ENCODE assay signal across 28 cellular contexts in the genomic region with DNA sequence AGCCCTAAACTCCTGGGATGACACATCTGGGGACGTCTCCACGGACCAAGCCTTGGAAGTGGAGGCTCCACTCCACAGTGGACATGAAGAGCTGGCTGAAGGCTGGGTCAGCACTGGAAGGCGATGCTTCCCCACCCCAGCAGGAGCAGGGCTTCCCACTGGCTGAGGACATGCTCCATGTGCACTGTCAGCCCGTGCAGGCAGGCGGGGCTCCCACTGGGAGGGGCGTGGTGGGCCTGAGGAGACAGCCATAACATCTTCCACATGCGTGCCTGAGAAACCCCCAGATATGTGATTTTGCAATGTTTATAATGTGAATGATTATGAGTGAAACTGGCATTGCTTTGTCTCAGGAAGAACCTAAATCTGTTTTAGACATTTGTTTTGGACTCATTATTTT.
"Had no signal": no experiment of that assay in that cellular context is flagged by ENCODE, and none has a peak within 500 bp of the region (broad histone marks: within the 10 kb centered on the region; RNA-seq: fewer than 3 reads in every experiment).

No MANE protein-coding gene starts in this region.

- H3K36me3 Mint-ChIP-seq: naive thymus-derived CD8-positive, alpha-beta T cell; stimulated activated memory B cell treated with anti-CD40 and anti-IgM and Interleukin-4, amounts not matched to agents 10 μg/mL and 1 μg/mL and 100 μg/mL, for 72 hours had no signal

- H3K4me1 Mint-ChIP-seq: stimulated activated memory B cell treated with anti-CD40 and anti-IgM and Interleukin-4, amounts not matched to agents 10 μg/mL and 1 μg/mL and 100 μg/mL, for 72 hours; stimulated activated naive CD8-positive, alpha-beta T cell treated with anti-CD3 and anti-CD28 coated beads, Interleukin-15, amount 100 ng/mL, for 72 hours had no signal

- H3K4me3 ChIP-seq: lower lobe of right lung, right atrium auricular region, right lobe of liver, smooth muscle cell, tibial nerve, upper lobe of left lung, vagina had no signal

- H3K27ac ChIP-seq: lower lobe of right lung, neutrophil, parathyroid adenoma, right atrium auricular region, right lobe of liver, tibial nerve, upper lobe of left lung, vagina had no signal

- H3K36me3 ChIP-seq: lower lobe of right lung, neutrophil, right atrium auricular region, right lobe of liver, upper lobe of left lung, vagina had no signal

- FAIRE-seq: keratinocyte had no signal

- H3K27me3 ChIP-seq: neutrophil, right atrium auricular region, right lobe of liver, tibial nerve, upper lobe of left lung, vagina had no signal

- H3K9me3 ChIP-seq: lower lobe of right lung, neutrophil, right atrium auricular region, right lobe of liver, tibial nerve, upper lobe of left lung, vagina had no signal

- H3K27me3 Mint-ChIP-seq: progenitor cell of endocrine pancreas had no signal

- H3K9me3 Mint-ChIP-seq: nephron; neural crest cell; stimulated activated memory B cell treated with anti-CD40 and anti-IgM and Interleukin-4, amounts not matched to agents 10 μg/mL and 1 μg/mL and 100 μg/mL, for 72 hours; stimulated activated naive CD8-positive, alpha-beta T cell treated with anti-CD3 and anti-CD28 coated beads, Interleukin-15, amount 100 ng/mL, for 72 hours had no signal

- H3K4me3 Mint-ChIP-seq: naive thymus-derived CD8-positive, alpha-beta T cell; nephron; neural crest cell; stimulated activated memory B cell treated with anti-CD40 and anti-IgM and Interleukin-4, amounts not matched to agents 10 μg/mL and 1 μg/mL and 100 μg/mL, for 72 hours; stimulated activated naive CD8-positive, alpha-beta T cell treated with anti-CD3 and anti-CD28 coated beads, Interleukin-15, amount 100 ng/mL, for 72 hours had no signal

- H3K4me1 ChIP-seq: parathyroid adenoma, right lobe of liver, tibial nerve had no signal

- DNase-seq: kidney glomerular epithelial cell; left cardiac atrium; left ventricle myocardium superior; lower lobe of right lung; mammary epithelial cell; mesenchymal stem cell; naive thymus-derived CD8-positive, alpha-beta T cell; occipital lobe; right lobe of liver; stimulated activated CD4-positive, alpha-beta T cell treated with anti-CD3 and anti-CD28 coated beads, Interleukin-1b, Interleukin-23, amount 100 ng/mL, for 48 hours; stimulated activated CD4-positive, alpha-beta T cell treated with anti-CD3 and anti-CD28 coated beads, Interleukin-2, amount 100 ng/mL, for 48 hours; stimulated activated CD4-positive, alpha-beta T cell treated with anti-CD3 and anti-CD28 coated beads, Interleukin-4, amount 100 ng/mL, for 4 hours; stimulated activated CD8-positive, alpha-beta memory T cell treated with anti-CD3 and anti-CD28 coated beads, Interleukin-4, amount 100 ng/mL, for 48 hours; stimulated activated naive CD4-positive, alpha-beta T cell treated with Interleukin-2 at 50 U/mL for 16 hours; stimulated activated naive CD8-positive, alpha-beta T cell treated with anti-CD3 and anti-CD28 coated beads, Interleukin-15, amount 100 ng/mL, for 72 hours; substantia nigra had no signal

- H3K27ac Mint-ChIP-seq: nephron; progenitor cell of endocrine pancreas; stimulated activated memory B cell treated with anti-CD40 and anti-IgM and Interleukin-4, amounts not matched to agents 10 μg/mL and 1 μg/mL and 100 μg/mL, for 72 hours had no signal
